Comparison of ENCODE assay signal across 33 cellular contexts in genomic region chr11:101470414-101470813, GRCh38.
DNase-seq lines count a peak whose midpoint lies in the region; ATAC-seq and TF ChIP-seq lines count a peak whose summit lies in the region.
"Had no signal": no experiment of that assay in that cellular context is flagged by ENCODE, and none has a peak within 500 bp of the region (broad histone marks: within the 10 kb centered on the region; RNA-seq: fewer than 3 reads in every experiment).

No MANE protein-coding gene starts in this region.

- H3K4me3 ChIP-seq in AG10803 (ENCODE audit: low read length) (no peak overlapping the region), mesenchymal stem cell (ENCODE audit: insufficient read depth in 1 of 2, low read depth in 1 of 2, low read length in 2 of 2) (no peak overlapping the region), ascending aorta (no peak overlapping the region), Karpas-422 (ENCODE audit: low read length) (no peak overlapping the region)
- H3K4me3 ChIP-seq: breast epithelium, heart left ventricle, psoas muscle, transverse colon had no signal

- no peak overlapping the region for H3K4ac ChIP-seq in mesenchymal stem cell (ENCODE audit: low read depth in 1 of 2, low read length in 2 of 2)

- no peaks in the 10 kb centered on the region for H3K79me1 ChIP-seq in mesenchymal stem cell (replicated peaks; ENCODE audit: low read length, poor library complexity, severe bottlenecking)

- H2BK12ac ChIP-seq in mesenchymal stem cell (ENCODE audit: low read length in 2 of 2), result no peak overlapping the region

- H3K4me2 ChIP-seq in mesenchymal stem cell (ENCODE audit: low read length, poor library complexity, severe bottlenecking) (no peak overlapping the region), Karpas-422 (ENCODE audit: low read depth, low read length, poor library complexity, severe bottlenecking) (no peak overlapping the region)

- H3K14ac ChIP-seq in mesenchymal stem cell (ENCODE audit: low read length in 2 of 2), result no peak overlapping the region

- no peaks in the 10 kb centered on the region for H3K9me3 ChIP-seq in mesenchymal stem cell (ENCODE audit: control insufficient read depth, low read length)
- H3K9me3 ChIP-seq in ascending aorta, result no peaks in the 10 kb centered on the region
- 0 out of 2 replicates have a peak, but pooled peaks cover 4% of the 10 kb centered on the region for H3K9me3 ChIP-seq in Karpas-422 (ENCODE audit: low read length)
- H3K9me3 ChIP-seq: breast epithelium, heart left ventricle, psoas muscle, transverse colon had no signal

- H2AFZ ChIP-seq in mesenchymal stem cell (ENCODE audit: low read depth, low read length) (no peak overlapping the region), Karpas-422 (ENCODE audit: low read length) (no peak overlapping the region)

- TF ChIP-seq CTCF in AG10803 (conservative IDR thresholded peaks at IDR 0.05; ENCODE audit: low read length) (no peak), ascending aorta (IDR thresholded peaks at IDR 0.05) (no peak)

- no peaks in the 10 kb centered on the region for H3K79me2 ChIP-seq in Karpas-422 (ENCODE audit: low read length)

- WGBS in mesenchymal stem cell, result 53% methylated on average over 1 of the region's 2 CpGs

- intact Hi-C loops in ascending aorta (cut with DNase I), result no loop called here

- no peak overlapping the region for H2BK15ac ChIP-seq in mesenchymal stem cell (ENCODE audit: low read depth, poor library complexity, severe bottlenecking)

- H4K91ac ChIP-seq in mesenchymal stem cell (ENCODE audit: low read length), result no peak overlapping the region

- H3K27ac ChIP-seq in epithelial cell of prostate (peak overlapping the region; percentile 35), mesenchymal stem cell (ENCODE audit: low read length, poor library complexity, severe bottlenecking) (no peak overlapping the region), ascending aorta (no peak overlapping the region), Karpas-422 (ENCODE audit: low read length) (no peak overlapping the region)
- H3K27ac ChIP-seq: breast epithelium, C4-2B, heart left ventricle, psoas muscle, transverse colon had no signal

- H3K9me2 ChIP-seq in Karpas-422 (replicated peaks; ENCODE audit: insufficient read depth, low read length), result no peaks in the 10 kb centered on the region

- no peak for ATAC-seq in HG02840 (IDR thresholded peaks at IDR 0.05; ENCODE audit: low FRiP score, unreplicated experiment)
- ATAC-seq: heart left ventricle; naive thymus-derived CD4-positive, alpha-beta T cell; Panc1; psoas muscle; stimulated activated memory B cell treated with anti-CD40 and anti-IgM and Interleukin-4, amounts not matched to agents 10 μg/mL and 1 μg/mL and 100 μg/mL, for 72 hours had no signal

- peaks cover 5% of the 10 kb centered on the region for H3K4me1 ChIP-seq in mesenchymal stem cell (ENCODE audit: control insufficient read depth, insufficient read depth, low read depth, low read length)
- no peaks in the 10 kb centered on the region for H3K4me1 ChIP-seq in ascending aorta
- H3K4me1 ChIP-seq in Karpas-422 (ENCODE audit: low read length), result no peaks in the 10 kb centered on the region
- H3K4me1 ChIP-seq: breast epithelium, heart left ventricle, psoas muscle had no signal

- no peaks in the 10 kb centered on the region for H4K20me1 ChIP-seq in Karpas-422 (ENCODE audit: insufficient read depth, low read depth, low read length)

- H3K9ac ChIP-seq in mesenchymal stem cell (ENCODE audit: low read length) (no peak overlapping the region), Karpas-422 (ENCODE audit: low read length) (no peak overlapping the region)

- H2AK5ac ChIP-seq in mesenchymal stem cell (ENCODE audit: low read length, severe bottlenecking), result no peak overlapping the region

- H2BK120ac ChIP-seq in mesenchymal stem cell (ENCODE audit: low read depth, low read length), result no peak overlapping the region

- no peak overlapping the region for H3K23ac ChIP-seq in mesenchymal stem cell (ENCODE audit: low read length in 2 of 2)

- no peaks in the 10 kb centered on the region for H3K27me3 ChIP-seq in mesenchymal stem cell (ENCODE audit: control insufficient read depth in 1 of 2, insufficient read depth in 1 of 2, low read length in 2 of 2)
- no peaks in the 10 kb centered on the region for H3K27me3 ChIP-seq in ascending aorta
- H3K27me3 ChIP-seq in Karpas-422 (ENCODE audit: low read length), result no peaks in the 10 kb centered on the region
- H3K27me3 ChIP-seq: breast epithelium, heart left ventricle, transverse colon had no signal

- DNase-seq in AG10803 (ENCODE audit: low read depth), result peak; percentile 14
- DNase-seq in epithelial cell of prostate (ENCODE audit: low read depth, low spot score), result peak; percentile 48
- peak; percentile 56 for DNase-seq in mesenchymal stem cell
- DNase-seq in ascending aorta (ENCODE audit: low spot score in 2 of 2), result no peak
- no peak for DNase-seq in Karpas-422
- no peak for DNase-seq in central memory CD4-positive, alpha-beta T cell
- DNase-seq: activated CD4-positive, alpha-beta T cell treated with anti-CD3 and anti-CD28 coated beads, Interleukin-2, amount 50 U/mL, for 48 hours; activated CD4-positive, CD25-positive, alpha-beta regulatory T cell treated with anti-CD3 and anti-CD28 coated beads, Interleukin-2, amount 50 U/mL, for 72 hours; activated CD8-positive, alpha-beta memory T cell treated with anti-CD3 and anti-CD28 coated beads, Interleukin-2, amount 50 U/mL, for 48 hours; activated naive CD4-positive, alpha-beta T cell treated with anti-CD3 and anti-CD28 coated beads, Interleukin-2, amount 10 ng/mL, durations not matched to agents 7 days and 5 days; amygdala; Calu3; DMS79 treated with DMSO at 0.1 percent for 48 hours; foreskin melanocyte; heart left ventricle; KBM-7; midbrain; MM.1S; naive thymus-derived CD4-positive, alpha-beta T cell; NCI-H1417 treated with DMSO at 0.1 percent for 48 hours; NCI-H2081; NCI-H2227 treated with DMSO at 0.1 percent for 48 hours; NCI-H526 treated with DMSO at 0.1 percent for 48 hours; NK-92 treated with Interleukin-12 subunit alpha and Interleukin-12 subunit beta, amount 100 ng/mL, for 24 hours; psoas muscle; Right ventricle myocardium superior; transverse colon had no signal

- H3K18ac ChIP-seq in mesenchymal stem cell (ENCODE audit: low read depth in 1 of 2, low read length in 2 of 2), result peak overlapping the region in 1 of 2 experiments; percentile 48

- no peak overlapping the region for H4K8ac ChIP-seq in mesenchymal stem cell (ENCODE audit: low read length)

- no peaks in the 10 kb centered on the region for H3K36me3 ChIP-seq in mesenchymal stem cell (ENCODE audit: control insufficient read depth in 1 of 2, insufficient read depth in 2 of 2, low read depth in 1 of 2, low read length in 2 of 2)
- H3K36me3 ChIP-seq in ascending aorta, result no peaks in the 10 kb centered on the region
- no peaks in the 10 kb centered on the region for H3K36me3 ChIP-seq in Karpas-422 (ENCODE audit: insufficient read depth, low read length)
- H3K36me3 ChIP-seq: breast epithelium, heart left ventricle, transverse colon had no signal

- no peak for TF ChIP-seq EP300 in Ishikawa (IDR thresholded peaks at IDR 0.05; ENCODE audit: borderline replicate concordance)

- TF ChIP-seq RAD21 in Ishikawa (IDR thresholded peaks at IDR 0.05; ENCODE audit: low read depth), result no peak

- H2BK5ac ChIP-seq in mesenchymal stem cell (ENCODE audit: low read depth, low read length, poor library complexity, severe bottlenecking), result no peak overlapping the region

TF ChIP-seq in Ishikawa, 13 proteins besides CTCF, POLR2A, EP300 and RAD21:
- no peak for TF ChIP-seq TEAD4 (IDR thresholded peaks at IDR 0.05)
- peak; percentile 62 for TF ChIP-seq CEBPB (IDR thresholded peaks at IDR 0.05)
TF ChIP-seq in Ishikawa: peak in this region for 1.

Comparison
In these comparisons a context has a peak if more than half of its experiments do, and no peak if none do; other contexts are left out.
1. DNase-seq: peak in AG10803 (single experiment), epithelial cell of prostate (single experiment) and mesenchymal stem cell (single experiment); none in ascending aorta (0 of 2), Karpas-422 (single experiment) and central memory CD4-positive, alpha-beta T cell (single experiment).